Comparison of ENCODE assay signal across 8 cellular contexts in the genomic region with DNA sequence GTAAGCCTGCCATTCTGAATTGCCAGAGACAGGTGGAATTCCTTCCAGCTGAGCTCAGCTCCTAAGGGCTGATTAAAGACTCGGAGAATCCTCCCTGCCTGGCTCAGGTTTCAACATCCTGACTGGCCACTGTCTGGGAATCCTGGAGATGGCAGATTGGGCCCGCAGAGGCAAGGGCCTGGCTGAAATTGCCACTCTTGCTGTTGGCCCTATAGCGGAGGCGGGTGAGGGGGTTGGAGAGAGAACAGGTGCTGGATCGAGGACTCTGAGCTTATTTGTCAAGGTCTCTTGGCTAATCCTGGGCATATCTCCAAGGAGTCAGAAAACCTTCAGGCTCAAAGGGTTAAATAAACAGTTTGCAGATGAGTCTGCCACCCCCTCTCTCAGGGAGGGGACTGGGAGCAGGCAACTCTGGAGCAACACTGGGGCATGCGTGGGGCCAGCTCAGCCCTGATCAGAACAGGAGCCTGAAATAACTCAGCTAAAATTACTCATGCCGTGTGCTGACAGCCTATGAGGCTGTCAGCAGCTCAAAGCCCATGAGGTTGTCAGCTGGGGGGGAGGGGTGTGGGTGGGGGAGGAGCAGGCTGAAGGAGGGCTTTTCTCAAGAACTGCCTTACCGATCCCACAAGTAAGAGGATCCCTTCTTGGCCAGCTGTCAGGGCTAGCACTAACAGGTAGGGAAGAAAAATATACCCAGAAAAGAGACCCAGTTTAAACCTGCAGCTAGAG. TPM values are rescaled to one million over a fixed set of nuclear protein-coding genes. Genes with fewer than 3 reads are reported as not detected.
DNase-seq lines count a peak whose midpoint lies in the region; ATAC-seq, FAIRE-seq and TF ChIP-seq lines count a peak whose summit lies in the region.

No MANE protein-coding gene starts in this region.

- TF ChIP-seq CTCF in fibroblast of pulmonary artery (IDR thresholded peaks at IDR 0.05; ENCODE audit: low read length, missing control alignments) = no peak
- TF ChIP-seq CTCF in pancreas (IDR thresholded peaks at IDR 0.05) = no peak
- no peak for TF ChIP-seq CTCF in colonic mucosa (IDR thresholded peaks at IDR 0.05)

- no peak for FAIRE-seq in pancreas (lab: Jason Lieb, UNC)

- intact Hi-C loops in pancreas (cut with DNase I) = no loop called here
- intact Hi-C loops in colonic mucosa (cut with DNase I) = no loop called here

- H3K27me3 ChIP-seq in pancreas (no peaks in the 10 kb centered on the region), colonic mucosa (no peaks in the 10 kb centered on the region)

- WGBS in pancreas, 2 donors = 7 to 8% methylated on average over 8 of the region's 8 CpGs

- H3K9me3 ChIP-seq in pancreas (no peaks in the 10 kb centered on the region), colonic mucosa (no peaks in the 10 kb centered on the region)

- ATAC-seq in pancreas (peak; percentile 65 to 77 (median 72)), HG02852 (IDR thresholded peaks at IDR 0.05; ENCODE audit: unreplicated experiment) (no peak), GM21367 (IDR thresholded peaks at IDR 0.05; ENCODE audit: unreplicated experiment) (no peak)

- H3K36me3 ChIP-seq in pancreas = peaks cover 0 to 34% (median 17%) of the 10 kb centered on the region in 3 donors
- no peaks in the 10 kb centered on the region for H3K36me3 ChIP-seq in colonic mucosa

- peaks cover 22 to 29% (median 23%) of the 10 kb centered on the region in 3 donors for H3K4me1 ChIP-seq in pancreas
- H3K4me1 ChIP-seq in colonic mucosa = peaks cover 6% of the 10 kb centered on the region

- H3K4me3 ChIP-seq in fibroblast of pulmonary artery (replicated peaks; ENCODE audit: low read depth, low read length) (no peak overlapping the region), pancreas (no peak overlapping the region), colonic mucosa (no peak overlapping the region)

- peak; percentile 82 for DNase-seq in DMS 273 treated with DMSO at 0.1 percent for 48 hours (lab: John Stamatoyannopoulos, UW)
- DNase-seq in HuH-7.5 (ENCODE audit: low spot score) = peak; percentile 49
- peak; percentile 91 for DNase-seq in SIG-M5 treated with dmso at 0.1 percent for 504 hours (lab: John Stamatoyannopoulos, UW; ENCODE audit: unreplicated experiment)
- DNase-seq in fibroblast of pulmonary artery (ENCODE audit: low read depth) = peak; percentile 56
- peak; percentile 67 to 88 (median 78) for DNase-seq in pancreas
- no peak for DNase-seq in colonic mucosa

- H3K9ac ChIP-seq in colonic mucosa (ENCODE audit: low read depth in 2 of 2, low read length in 2 of 2) = no peak overlapping the region

- peak overlapping the region; percentile 68 to 79 (median 74) for H3K27ac ChIP-seq in pancreas
- no peak overlapping the region for H3K27ac ChIP-seq in colonic mucosa

RNA-seq across cellular contexts. Expression of gene MFRP, which starts 14.7 kb away (rescaled TPM):
- total RNA-seq in pancreas (not detected), colonic mucosa (not detected)
- not detected for polyA plus RNA-seq in pancreas

RNA-seq across cellular contexts. Expression of gene USP2, which starts 20.3 kb away (rescaled TPM):
- total RNA-seq in pancreas (1 to 10 TPM; 4.4 to 9.1 (median 6.6) TPM), colonic mucosa (10 to 100 TPM in 1 of 2 donors, 1 to 10 TPM in 1; 7.9 to 11.6 TPM)
- polyA plus RNA-seq in pancreas = 10 to 100 TPM in 1 of 2 donors, 1 to 10 TPM in 1; 5.9 to 15.4 TPM

RNA-seq across cellular contexts. Expression of gene C1QTNF5, which starts 20.5 kb away (rescaled TPM):
- total RNA-seq in pancreas (10 to 100 TPM in 3 of 6 donors, 1 to 10 TPM in 3; 6.7 to 22.9 (median 10.4) TPM), colonic mucosa (1 to 10 TPM; 5.3 to 8.7 TPM)
- 10 to 100 TPM; 22.2 to 27.9 TPM for polyA plus RNA-seq in pancreas

RNA-seq across cellular contexts. Expression of gene RNF26, which starts 26.9 kb away (rescaled TPM):
- total RNA-seq in pancreas (10 to 100 TPM in 2 of 6 donors, 1 to 10 TPM in 4; 5.6 to 11.5 (median 8.5) TPM), colonic mucosa (10 to 100 TPM; 22.9 to 46.6 TPM)
- polyA plus RNA-seq in pancreas = 1 to 10 TPM; 4.9 to 8.8 TPM

RNA-seq across cellular contexts. Expression of gene MCAM, which starts 44.3 kb away (rescaled TPM):
- total RNA-seq in pancreas (10 to 100 TPM; 11.2 to 46.7 (median 19.6) TPM), colonic mucosa (10 to 100 TPM in 1 of 2 donors, 1 to 10 TPM in 1; 5.4 to 36.9 TPM)
- 10 to 100 TPM; 20.3 to 24.0 TPM for polyA plus RNA-seq in pancreas

Comparison
In these comparisons a context has a peak if more than half of its experiments do, and no peak if none do; other contexts are left out.
1. ATAC-seq: peak in pancreas (4 of 4); none in HG02852 (single experiment) and GM21367 (single experiment).